15 cellular contexts compared by ENCODE assay signal in genomic region chr3:69747511-69748248, GRCh38. TPM values are rescaled to one million over a fixed set of nuclear protein-coding genes. Genes with fewer than 3 reads are reported as not detected.
DNase-seq lines count a peak whose midpoint lies in the region; ATAC-seq and TF ChIP-seq lines count a peak whose summit lies in the region.
"Had no signal": no experiment of that assay in that cellular context is flagged by ENCODE, and none has a peak within 500 bp of the region (broad histone marks: within the 10 kb centered on the region; RNA-seq: fewer than 3 reads in every experiment).

No MANE protein-coding gene starts in this region.

- no peak for TF ChIP-seq CTCF in HFFc6 (IDR thresholded peaks at IDR 0.05)
- no peak for TF ChIP-seq CTCF in fibroblast of lung (conservative IDR thresholded peaks at IDR 0.05 in 1 of 2, IDR thresholded peaks at IDR 0.05 in 1 of 2; ENCODE audit: low read depth in 1 of 2, low read length in 2 of 2)
- no peak for TF ChIP-seq CTCF in smooth muscle cell (IDR thresholded peaks at IDR 0.05; ENCODE audit: borderline replicate concordance, insufficient read depth, poor library complexity, severe bottlenecking)

- H3K4me3 ChIP-seq in SJSA1 (no peak overlapping the region), fibroblast of lung (replicated peaks in 1 of 4; ENCODE audit: control extremely low read depth in 1 of 4, insufficient read depth in 1 of 4, low read depth in 3 of 4, low read length in 4 of 4) (no peak overlapping the region), smooth muscle cell (no peak overlapping the region)
- H3K4me3 ChIP-seq: mucosa of descending colon had no signal

- H2AFZ ChIP-seq in fibroblast of lung (ENCODE audit: low read length) (no peak overlapping the region), smooth muscle cell (ENCODE audit: low read depth) (no peak overlapping the region)

- H3K4me1 ChIP-seq in SJSA1 (replicated peaks) (peaks cover 14% of the 10 kb centered on the region), fibroblast of lung (ENCODE audit: control insufficient read depth, extremely low read depth, insufficient read depth, low read length) (peaks cover 29% of the 10 kb centered on the region), smooth muscle cell (ENCODE audit: low read depth) (no peaks in the 10 kb centered on the region)

- WGBS in smooth muscle cell (ENCODE audit: low lambda C conversion rate), result 80% methylated on average over 2 of the region's 2 CpGs

- H3K27ac ChIP-seq in SJSA1 (0 out of 2 replicates have a peak overlapping the region, but pooled peaks have one; percentile 5), fibroblast of lung (ENCODE audit: insufficient read depth, low read length) (no peak overlapping the region), smooth muscle cell (ENCODE audit: low read depth) (peak overlapping the region; percentile 9)

- H3K27ac Mint-ChIP-seq in HFFc6, result peak overlapping the region; percentile 70
- H3K27ac Mint-ChIP-seq in activated CD4-positive, alpha-beta T cell treated with anti-CD3 and anti-CD28 coated beads for 36 hours, result no peak overlapping the region
- H3K27ac Mint-ChIP-seq: activated naive CD8-positive, alpha-beta T cell treated with anti-CD3 and anti-CD28 coated beads, Interleukin-2, amount 50 U/mL, for 24 hours; CD8-positive, alpha-beta memory T cell; progenitor cell of endocrine pancreas had no signal

- H3K9me3 Mint-ChIP-seq in HFFc6, result peaks cover 8% of the 10 kb centered on the region
- H3K9me3 Mint-ChIP-seq in activated CD4-positive, alpha-beta T cell treated with anti-CD3 and anti-CD28 coated beads for 36 hours (ENCODE audit: low read depth), result peaks cover 2% of the 10 kb centered on the region
- H3K9me3 Mint-ChIP-seq: activated naive CD8-positive, alpha-beta T cell treated with anti-CD3 and anti-CD28 coated beads, Interleukin-2, amount 50 U/mL, for 24 hours had no signal

- no peaks in the 10 kb centered on the region for H3K9me3 ChIP-seq in SJSA1 (replicated peaks)
- H3K9me3 ChIP-seq in fibroblast of lung (ENCODE audit: control insufficient read depth, insufficient read depth, low read depth, low read length), result no peaks in the 10 kb centered on the region
- H3K9me3 ChIP-seq in smooth muscle cell (replicated peaks; ENCODE audit: low read depth), result no peaks in the 10 kb centered on the region
- H3K9me3 ChIP-seq: mucosa of descending colon had no signal

- H3K9ac ChIP-seq in fibroblast of lung (ENCODE audit: insufficient read depth, low read length), result no peak overlapping the region
- H3K9ac ChIP-seq in smooth muscle cell (ENCODE audit: low read depth), result no peak overlapping the region

- DNase-seq in HFFc6 (no peak), SJSA1 (ENCODE audit: low read depth in 1 of 2, low spot score in 2 of 2) (peak in 1 of 2 experiments; percentile 22), fibroblast of lung (ENCODE audit: low read depth in 2 of 2) (peak in 1 of 2 donors; percentile 56), smooth muscle cell (lab: John Stamatoyannopoulos, UW; ENCODE audit: unreplicated experiment) (no peak), DMS153 treated with DMSO at 0.1 percent for 48 hours (lab: John Stamatoyannopoulos, UW; ENCODE audit: unreplicated experiment) (no peak)
- DNase-seq in activated CD4-positive, alpha-beta T cell treated with anti-CD3 and anti-CD28 coated beads for 36 hours, result no peak
- DNase-seq: activated naive CD8-positive, alpha-beta T cell treated with anti-CD3 and anti-CD28 coated beads, Interleukin-2, amount 50 U/mL, for 24 hours; CD8-positive, alpha-beta memory T cell; mucosa of descending colon; NCI-H2107; NK-92 treated with Interleukin-12 subunit alpha and Interleukin-12 subunit beta, amount 100 ng/mL, for 24 hours had no signal

- ATAC-seq in activated CD4-positive, alpha-beta T cell treated with anti-CD3 and anti-CD28 coated beads for 36 hours, result no peak
- no peak for ATAC-seq in GM21619 (IDR thresholded peaks at IDR 0.05; ENCODE audit: unreplicated experiment)
- ATAC-seq in HG02623 (IDR thresholded peaks at IDR 0.05; ENCODE audit: unreplicated experiment), result no peak
- ATAC-seq: activated naive CD8-positive, alpha-beta T cell treated with anti-CD3 and anti-CD28 coated beads, Interleukin-2, amount 50 U/mL, for 24 hours; mucosa of descending colon had no signal

- no peaks in the 10 kb centered on the region for H3F3A ChIP-seq in smooth muscle cell (ENCODE audit: low read depth)

- no peaks in the 10 kb centered on the region for H4K20me1 ChIP-seq in fibroblast of lung (ENCODE audit: control insufficient read depth, extremely low read depth, insufficient read depth, low read length)
- no peaks in the 10 kb centered on the region for H4K20me1 ChIP-seq in smooth muscle cell (ENCODE audit: low read depth)

- H3K4me3 Mint-ChIP-seq in HFFc6, result peak overlapping the region; percentile 62
- no peak overlapping the region for H3K4me3 Mint-ChIP-seq in activated CD4-positive, alpha-beta T cell treated with anti-CD3 and anti-CD28 coated beads for 36 hours
- H3K4me3 Mint-ChIP-seq: activated naive CD8-positive, alpha-beta T cell treated with anti-CD3 and anti-CD28 coated beads, Interleukin-2, amount 50 U/mL, for 24 hours had no signal

- peaks cover 9% of the 10 kb centered on the region for H3K36me3 Mint-ChIP-seq in HFFc6 (ENCODE audit: low read depth)
- no peaks in the 10 kb centered on the region for H3K36me3 Mint-ChIP-seq in activated CD4-positive, alpha-beta T cell treated with anti-CD3 and anti-CD28 coated beads for 36 hours (ENCODE audit: low read depth)
- H3K36me3 Mint-ChIP-seq: CD8-positive, alpha-beta memory T cell; immature natural killer cell had no signal

- POLR2A ChIA-PET in activated CD4-positive, alpha-beta T cell treated with anti-CD3 and anti-CD28 coated beads for 36 hours (lab: Charles Lee), result no interaction called here

- CTCF ChIA-PET in activated CD4-positive, alpha-beta T cell treated with anti-CD3 and anti-CD28 coated beads for 36 hours (lab: Charles Lee), result no interaction called here

- H3K79me2 ChIP-seq in fibroblast of lung (ENCODE audit: control insufficient read depth, insufficient read depth, low read length) (peaks cover 4% of the 10 kb centered on the region), smooth muscle cell (ENCODE audit: low read depth) (no peaks in the 10 kb centered on the region)

- H3K4me2 ChIP-seq in fibroblast of lung (ENCODE audit: extremely low read depth, insufficient read depth, low read length) (peak overlapping the region; percentile 65), smooth muscle cell (no peak overlapping the region)

- H3K36me3 ChIP-seq in SJSA1 (no peaks in the 10 kb centered on the region), fibroblast of lung (ENCODE audit: control insufficient read depth, insufficient read depth, low read length) (no peaks in the 10 kb centered on the region), smooth muscle cell (ENCODE audit: low read depth) (no peaks in the 10 kb centered on the region)

- H3K27me3 Mint-ChIP-seq in HFFc6 (ENCODE audit: insufficient read depth), result no peaks in the 10 kb centered on the region
- peaks cover 1% of the 10 kb centered on the region for H3K27me3 Mint-ChIP-seq in activated CD4-positive, alpha-beta T cell treated with anti-CD3 and anti-CD28 coated beads for 36 hours
- H3K27me3 Mint-ChIP-seq: progenitor cell of endocrine pancreas had no signal

- intact Hi-C loops in activated CD4-positive, alpha-beta T cell treated with anti-CD3 and anti-CD28 coated beads for 36 hours (cut with DNase I, micrococcal nuclease), result no loop called here

- H3K4me1 Mint-ChIP-seq in HFFc6 (ENCODE audit: low read depth), result peaks cover 80% of the 10 kb centered on the region
- peaks cover 10% of the 10 kb centered on the region for H3K4me1 Mint-ChIP-seq in activated CD4-positive, alpha-beta T cell treated with anti-CD3 and anti-CD28 coated beads for 36 hours
- H3K4me1 Mint-ChIP-seq: CD8-positive, alpha-beta memory T cell had no signal

- H3K27me3 ChIP-seq in SJSA1 (replicated peaks) (no peaks in the 10 kb centered on the region), fibroblast of lung (ENCODE audit: control insufficient read depth, insufficient read depth, low read length) (no peaks in the 10 kb centered on the region), smooth muscle cell (ENCODE audit: low read depth) (no peaks in the 10 kb centered on the region)

RNA-seq across cellular contexts. Expression of gene MITF, which starts 8.4 kb away (rescaled TPM):
- 10 to 100 TPM; 23.3 to 38.2 (median 25.7) TPM for total RNA-seq in HFFc6 (2021; fragmentation: NEBNext Ultra II Directional; extraction: Animal tissue kit (Norgen Biotek cat#: 25700))
- 9.8 and 16.5 TPM in 2 replicates for total RNA-seq in SJSA1 (2014; rRNA removed; shearing (Covaris generic))
- total RNA-seq in fibroblast of lung (22.3 and 34.3 TPM in 2 replicates), smooth muscle cell (2.3 and 3.5 TPM in 2 replicates)
- polyA plus RNA-seq in fibroblast of lung (21.0 and 31.6 TPM in 2 replicates), smooth muscle cell (3.1 and 3.6 TPM in 2 replicates)
- 11.1 and 17.8 TPM in 2 replicates for polyA plus RNA-seq in fibroblast of lung (2012)
- 38.9 and 47.8 TPM in 2 replicates for polyA minus RNA-seq in fibroblast of lung (ENCODE audit: low replicate concordance)
- under 1 TPM in 1 of 2 experiments, not detected in 1; 0.63 TPM for total RNA-seq in activated CD4-positive, alpha-beta T cell treated with anti-CD3 and anti-CD28 coated beads for 36 hours
- polyA plus RNA-seq: CD8-positive, alpha-beta memory T cell had no signal
